In genomic region chr2:85561280-85562212, GRCh38 we compare ENCODE assay signal across 8 cellular contexts. TPM values are rescaled to one million over a fixed set of nuclear protein-coding genes. Genes with fewer than 3 reads are reported as not detected.
A peak's percentile ranks its signal among the peaks of the same experiment; 100 is the strongest.
DNase-seq lines count a peak whose midpoint lies in the region; ATAC-seq and TF ChIP-seq lines count a peak whose summit lies in the region.

TSS of gene GGCX (minus strand) at chr2:85561493. CDS start at chr2:85561428, 65 bp downstream.

- intact Hi-C loops in activated B cell treated with CpG ODN at 0.5 μM for 24 hours (cut with micrococcal nuclease), result loop anchor here (1.0 to 2.0 kb wide), 9 partner anchors 9 to 233 kb away; partner anchors contain the start of genes C2orf68, ELMOD3, MAT2A and RETSAT

- ATAC-seq in GM19023 (IDR thresholded peaks at IDR 0.05; ENCODE audit: unreplicated experiment), result peak; percentile 95
- peak; percentile 83 for ATAC-seq in HG03196 (IDR thresholded peaks at IDR 0.05; ENCODE audit: unreplicated experiment)
- peak; percentile 88 for ATAC-seq in activated B cell treated with CpG ODN at 0.5 μM for 24 hours (ENCODE audit: low read depth)

- peak within 1 kb of the TSS; percentile 98 for H3K27ac Mint-ChIP-seq in activated B cell treated with CpG ODN at 0.5 μM for 24 hours

- POLR2A ChIA-PET in activated B cell treated with CpG ODN at 0.5 μM for 24 hours (lab: Charles Lee), result interaction anchor here (0.5 to 5.5 kb wide), 25 partner anchors 9 to 672 kb away, joined by 3 to 68 read pairs (median 6); partner anchors contain the start of genes C2orf68, ELMOD3, MAT2A and RETSAT

- H3K36me3 Mint-ChIP-seq in activated B cell treated with CpG ODN at 0.5 μM for 24 hours (ENCODE audit: low read depth), result peaks cover 34% of the 10 kb centered on the region

- CTCF ChIA-PET in activated B cell treated with CpG ODN at 0.5 μM for 24 hours (lab: Charles Lee), result interaction anchor here (1.0 to 2.1 kb wide), 3 partner anchors 9 to 141 kb away, joined by 3 to 12 read pairs (median 8); no protein-coding TSS in a partner anchor

- H3K27me3 Mint-ChIP-seq in activated B cell treated with CpG ODN at 0.5 μM for 24 hours, result no peaks in the 10 kb centered on the region

- H3K9me3 Mint-ChIP-seq in activated B cell treated with CpG ODN at 0.5 μM for 24 hours, result no peaks in the 10 kb centered on the region

- no peak for TF ChIP-seq CTCF in activated B cell treated with CpG ODN at 0.5 μM for 24 hours (IDR thresholded peaks at IDR 0.05)
- TF ChIP-seq CTCF in cardiac fibroblast (IDR thresholded peaks at IDR 0.05; ENCODE audit: low read depth, low read length), result no peak

- DNase-seq in AG08396 (ENCODE audit: low spot score) (peak; percentile 92), NCI-H345 treated with DMSO at 0.1 percent for 48 hours (lab: John Stamatoyannopoulos, UW; ENCODE audit: unreplicated experiment) (peak; percentile 86), activated B cell treated with CpG ODN at 0.5 μM for 24 hours (peak; percentile 84), cardiac fibroblast (ENCODE audit: low read depth in 2 of 2) (peak; percentile 94 to 95), iris pigment epithelial cell (ENCODE audit: low read depth) (peak; percentile 96)
- peak; percentile 93 for DNase-seq in stimulated activated CD4-positive, alpha-beta T cell treated with anti-CD3 and anti-CD28 coated beads, Interleukin-12 subunit alpha, Interleukin-12 subunit beta, amount 100 ng/mL, for 24 hours (ENCODE audit: low read depth in 2 of 2)

- H3K4me3 ChIP-seq in cardiac fibroblast (replicated peaks in 1 of 2; ENCODE audit: low read depth in 2 of 2, low read length in 2 of 2), result peak within 1 kb of the TSS; percentile 79 to 82

- H3K4me3 Mint-ChIP-seq in activated B cell treated with CpG ODN at 0.5 μM for 24 hours, result peak within 1 kb of the TSS; percentile 98

- peaks cover 38% of the 10 kb centered on the region for H3K4me1 Mint-ChIP-seq in activated B cell treated with CpG ODN at 0.5 μM for 24 hours

RNA-seq across cellular contexts. Expression of gene GGCX, which starts in this region (rescaled TPM):
- 30.0 and 30.7 TPM in 2 replicates for total RNA-seq in activated B cell treated with CpG ODN at 0.5 μM for 24 hours

Comparison
In these comparisons a context has a peak if more than half of its experiments do, and no peak if none do; other contexts are left out.
1. Peak in every context shown above with its lines: DNase-seq, ATAC-seq and H3K4me3 ChIP-seq.